8 cellular contexts compared by ENCODE assay signal in the genomic region with DNA sequence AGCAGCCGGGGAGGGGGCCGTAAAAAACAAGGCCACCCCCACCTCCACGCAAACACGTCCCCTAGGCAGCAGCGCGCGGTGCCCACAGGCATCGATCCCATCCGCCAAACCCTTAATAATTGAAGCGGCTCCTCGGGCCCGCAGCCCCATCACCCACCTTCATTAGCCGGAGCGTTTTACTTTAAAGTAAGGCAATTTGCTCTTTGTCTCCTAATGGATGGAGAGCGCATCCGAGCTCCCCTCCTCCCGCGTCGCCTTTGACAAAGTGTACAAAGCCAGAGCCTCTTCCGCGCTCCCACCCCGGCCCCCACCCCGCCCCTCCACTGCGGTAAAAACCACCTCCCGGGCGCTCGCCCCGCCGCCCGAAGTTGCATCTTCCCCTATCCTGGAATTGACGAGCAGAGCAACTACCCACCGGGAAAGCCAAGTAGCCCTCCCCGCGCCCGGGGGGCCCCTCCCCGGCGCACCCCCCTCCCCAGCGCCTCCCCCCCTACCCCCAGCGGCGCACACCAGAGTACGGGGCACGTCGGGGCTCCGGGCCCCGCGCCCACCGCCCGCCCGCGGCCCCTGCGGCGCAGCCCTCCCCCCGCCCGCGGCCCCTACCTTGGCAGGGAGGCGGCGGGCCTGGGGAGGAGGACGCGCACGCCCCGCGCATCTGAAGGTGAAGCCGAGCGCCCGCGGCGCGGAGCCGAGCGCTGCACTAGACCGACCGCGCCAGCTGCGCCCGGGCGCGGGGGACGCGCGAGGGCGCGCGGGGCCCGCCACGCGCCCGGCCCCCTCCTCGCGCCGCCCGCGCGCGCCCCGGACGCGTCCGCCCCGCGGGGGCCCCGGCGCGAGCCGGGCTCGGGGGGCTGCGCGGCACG. TPM values are rescaled to one million over a fixed set of nuclear protein-coding genes. Genes with fewer than 3 reads are reported as not detected.
DNase-seq lines count a peak whose midpoint lies in the region; ATAC-seq and TF ChIP-seq lines count a peak whose summit lies in the region.

A gene with protein sequence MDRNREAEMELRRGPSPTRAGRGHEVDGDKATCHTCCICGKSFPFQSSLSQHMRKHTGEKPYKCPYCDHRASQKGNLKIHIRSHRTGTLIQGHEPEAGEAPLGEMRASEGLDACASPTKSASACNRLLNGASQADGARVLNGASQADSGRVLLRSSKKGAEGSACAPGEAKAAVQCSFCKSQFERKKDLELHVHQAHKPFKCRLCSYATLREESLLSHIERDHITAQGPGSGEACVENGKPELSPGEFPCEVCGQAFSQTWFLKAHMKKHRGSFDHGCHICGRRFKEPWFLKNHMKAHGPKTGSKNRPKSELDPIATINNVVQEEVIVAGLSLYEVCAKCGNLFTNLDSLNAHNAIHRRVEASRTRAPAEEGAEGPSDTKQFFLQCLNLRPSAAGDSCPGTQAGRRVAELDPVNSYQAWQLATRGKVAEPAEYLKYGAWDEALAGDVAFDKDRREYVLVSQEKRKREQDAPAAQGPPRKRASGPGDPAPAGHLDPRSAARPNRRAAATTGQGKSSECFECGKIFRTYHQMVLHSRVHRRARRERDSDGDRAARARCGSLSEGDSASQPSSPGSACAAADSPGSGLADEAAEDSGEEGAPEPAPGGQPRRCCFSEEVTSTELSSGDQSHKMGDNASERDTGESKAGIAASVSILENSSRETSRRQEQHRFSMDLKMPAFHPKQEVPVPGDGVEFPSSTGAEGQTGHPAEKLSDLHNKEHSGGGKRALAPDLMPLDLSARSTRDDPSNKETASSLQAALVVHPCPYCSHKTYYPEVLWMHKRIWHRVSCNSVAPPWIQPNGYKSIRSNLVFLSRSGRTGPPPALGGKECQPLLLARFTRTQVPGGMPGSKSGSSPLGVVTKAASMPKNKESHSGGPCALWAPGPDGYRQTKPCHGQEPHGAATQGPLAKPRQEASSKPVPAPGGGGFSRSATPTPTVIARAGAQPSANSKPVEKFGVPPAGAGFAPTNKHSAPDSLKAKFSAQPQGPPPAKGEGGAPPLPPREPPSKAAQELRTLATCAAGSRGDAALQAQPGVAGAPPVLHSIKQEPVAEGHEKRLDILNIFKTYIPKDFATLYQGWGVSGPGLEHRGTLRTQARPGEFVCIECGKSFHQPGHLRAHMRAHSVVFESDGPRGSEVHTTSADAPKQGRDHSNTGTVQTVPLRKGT (minus strand): TSS at position 702 of the 863 bp plus-strand sequence. CDS start 52,188 bp downstream, outside the sequence.

- H3K9ac ChIP-seq in endodermal cell (ENCODE audit: extremely low read depth, low read length, poor library complexity, severe bottlenecking) = peak within 1 kb of the TSS; percentile 64

- in situ Hi-C loops in transverse colon (cut with MboI; ENCODE audit: low pct_ligation_motif_present in 1 of 4, low pct_unique_long_range_greater_than_20kb in 1 of 4, low sequenced_read_pairs in 3 of 4) = no loop called here

- H3K36me3 Mint-ChIP-seq in endodermal cell (ENCODE audit: low read depth) = no peaks in the 10 kb centered on the region

- TF ChIP-seq CTCF in endodermal cell (conservative IDR thresholded peaks at IDR 0.05) = no peak
- no peak for TF ChIP-seq CTCF in transverse colon (IDR thresholded peaks at IDR 0.05)

- H3K4me3 ChIP-seq in endodermal cell (ENCODE audit: low read length) = peak within 1 kb of the TSS; percentile 94
- peak within 1 kb of the TSS; percentile 65 for H3K4me3 ChIP-seq in mesodermal cell (ENCODE audit: extremely low read depth, insufficient read depth, low read length, poor library complexity, severe bottlenecking)
- H3K4me3 ChIP-seq in transverse colon = peak within 1 kb of the TSS; percentile 60 to 84 (median 74)

- no peaks in the 10 kb centered on the region for H3K9me3 Mint-ChIP-seq in endodermal cell

- H3K4me3 Mint-ChIP-seq in endodermal cell = peak within 1 kb of the TSS; percentile 87

- ATAC-seq in HG03175 (IDR thresholded peaks at IDR 0.05; ENCODE audit: unreplicated experiment) = peak; percentile 11

- H3K4me1 Mint-ChIP-seq in endodermal cell = peaks cover 20% of the 10 kb centered on the region

- H3K27ac ChIP-seq in endodermal cell (ENCODE audit: low read depth, low read length) = peak within 1 kb of the TSS; percentile 92
- H3K27ac ChIP-seq in mesodermal cell (ENCODE audit: low read depth, low read length, severe bottlenecking) = peak within 1 kb of the TSS; percentile 89
- peak within 1 kb of the TSS; percentile 84 to 95 (median 91) for H3K27ac ChIP-seq in transverse colon

- DNase-seq in EH (ENCODE audit: low read depth) = peak; percentile 46
- DNase-seq in SK-N-DZ (ENCODE audit: low spot score) = peak; percentile 50
- DNase-seq in endodermal cell = peak; percentile 77
- DNase-seq in transverse colon = no peak
- DNase-seq in activated effector memory CD4-positive, alpha-beta T cell treated with Interleukin-2 at 50 U/mL for 16 hours = no peak
- DNase-seq in GDM1 (lab: John Stamatoyannopoulos, UW) = no peak

- peak within 1 kb of the TSS; percentile 98 for H3K27ac Mint-ChIP-seq in endodermal cell

- no peaks in the 10 kb centered on the region for H3K36me3 ChIP-seq in endodermal cell (ENCODE audit: control insufficient read depth, insufficient read depth, low read length)
- no peaks in the 10 kb centered on the region for H3K36me3 ChIP-seq in mesodermal cell (ENCODE audit: control insufficient read depth, insufficient read depth, low read length)
- no peaks in the 10 kb centered on the region for H3K36me3 ChIP-seq in transverse colon

- no peaks in the 10 kb centered on the region for H3K9me3 ChIP-seq in endodermal cell (ENCODE audit: control insufficient read depth, low read length)
- no peaks in the 10 kb centered on the region for H3K9me3 ChIP-seq in mesodermal cell (ENCODE audit: control insufficient read depth, low read length)
- H3K9me3 ChIP-seq in transverse colon = no peaks in the 10 kb centered on the region

- H3K27me3 Mint-ChIP-seq in endodermal cell (ENCODE audit: insufficient read depth) = peaks cover 28% of the 10 kb centered on the region

- intact Hi-C loops in transverse colon (cut with DNase I; ENCODE audit: low total_unique reads) = no loop called here

- peaks cover 28% of the 10 kb centered on the region for H3K27me3 ChIP-seq in endodermal cell (ENCODE audit: control insufficient read depth, insufficient read depth, low read length, poor library complexity, severe bottlenecking)
- H3K27me3 ChIP-seq in transverse colon = no peaks in the 10 kb centered on the region

- H3K4me1 ChIP-seq in endodermal cell (ENCODE audit: control insufficient read depth, insufficient read depth, low read length) = no peaks in the 10 kb centered on the region
- H3K4me1 ChIP-seq in mesodermal cell (ENCODE audit: control insufficient read depth, insufficient read depth, low read length, poor library complexity, severe bottlenecking) = peaks cover 8% of the 10 kb centered on the region
- H3K4me1 ChIP-seq in transverse colon = peaks cover 0 to 20% (median 12%) of the 10 kb centered on the region in 4 donors

- 0% methylated on average over 4 to 102 of the region's 108 CpGs for WGBS in endodermal cell (ENCODE audit: insufficient coverage in 1 of 2, insufficient read length in 1 of 2), 2 experiments
- 0% methylated on average over 22 to 39 of the region's 108 CpGs for WGBS in mesodermal cell (ENCODE audit: insufficient coverage in 2 of 2), 2 experiments
- 2% methylated on average over 27 of the region's 108 CpGs; no CpG with 5 or more reads in 1 of the 2 donors for WGBS in transverse colon (ENCODE audit: low coverage in 1 of 2), 2 donors

- TF ChIP-seq EP300 in transverse colon (IDR thresholded peaks at IDR 0.05; ENCODE audit: low read depth) = no peak

- TF ChIP-seq POLR2A in transverse colon (IDR thresholded peaks at IDR 0.05) = no peak

RNA-seq across cellular contexts. Expression of the gene that starts here (rescaled TPM):
- polyA plus RNA-seq in SK-N-DZ (2014; cell fraction: cytosol; rRNA removed) = 18.9 and 25.6 TPM in 2 replicates
- 14.5 and 25.3 TPM in 2 replicates for polyA plus RNA-seq in SK-N-DZ (2014; cell fraction: nucleus; rRNA removed)
- total RNA-seq in endodermal cell = 10 to 100 TPM; 60.2 to 77.9 TPM
- polyA plus RNA-seq in endodermal cell (2013, experiment 1 of 2) = 61.3 TPM
- 59.9 TPM for polyA plus RNA-seq in endodermal cell (2013, experiment 2 of 2)
- polyA plus RNA-seq in mesodermal cell (2013, experiment 1 of 2) = 56.5 TPM
- 65.2 TPM for polyA plus RNA-seq in mesodermal cell (2013, experiment 2 of 2)
- total RNA-seq in transverse colon = 10 to 100 TPM; 19.4 to 37.8 (median 26.7) TPM

Comparison
In these comparisons a context has a peak if more than half of its experiments do, and no peak if none do; other contexts are left out.
1. DNase-seq: peak in EH (single experiment), SK-N-DZ (single experiment) and endodermal cell (single experiment); none in transverse colon (single experiment), activated effector memory CD4-positive, alpha-beta T cell treated with Interleukin-2 at 50 U/mL for 16 hours (single experiment) and GDM1 (single experiment).
2. Peak in every context shown above with its lines, with median percentiles within 50 percentile points of each other: H3K27ac ChIP-seq and H3K4me3 ChIP-seq.